In the genomic region with DNA sequence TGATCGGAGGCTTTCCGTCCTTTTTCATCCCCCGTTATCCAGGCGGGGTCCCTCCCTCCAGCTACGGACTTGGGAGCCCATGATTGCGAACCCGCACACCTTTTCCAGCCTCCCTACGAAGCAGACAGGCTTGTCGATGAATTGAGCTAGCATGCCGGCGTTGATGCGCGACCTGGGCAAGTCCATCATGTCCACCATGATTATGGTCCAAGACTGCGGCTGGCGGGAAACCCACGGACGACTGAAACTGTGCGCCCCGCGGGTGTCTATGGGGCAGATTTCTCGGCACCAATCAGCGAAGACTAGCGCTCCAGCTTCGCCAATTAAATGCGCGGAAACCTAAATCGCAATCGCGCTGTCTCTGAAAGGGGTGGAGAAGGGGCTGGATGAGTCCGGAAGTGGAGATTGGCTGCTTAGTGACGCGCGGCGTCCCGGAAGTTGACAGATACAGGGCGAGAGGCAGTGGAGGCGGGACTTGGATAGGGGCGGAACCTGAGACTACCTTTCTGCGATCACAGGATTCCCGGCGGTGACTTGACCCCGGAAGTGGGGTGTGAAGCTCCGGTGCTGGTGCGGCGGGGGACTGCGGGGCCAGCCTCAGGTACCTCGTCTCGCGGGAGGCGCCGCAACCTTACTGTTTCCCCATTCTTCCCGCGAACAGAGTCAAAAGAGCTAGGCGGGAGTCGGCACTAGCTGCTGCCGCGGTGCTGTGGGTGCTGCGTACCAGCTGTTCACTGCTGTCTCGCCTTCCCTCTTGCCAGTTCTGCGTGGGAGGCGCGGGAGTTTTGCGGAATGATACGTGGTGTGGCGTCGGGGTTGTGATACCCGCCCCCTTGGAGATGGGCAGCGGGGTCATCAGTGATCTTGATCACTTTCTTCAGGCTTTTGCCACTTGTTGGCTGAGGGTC, we compare ENCODE assay signal across 8 cellular contexts.
DNase-seq lines count a peak whose midpoint lies in the region; ATAC-seq and TF ChIP-seq lines count a peak whose summit lies in the region.

A gene (plus strand): TSS at position 532 of the 908 bp plus-strand sequence. CDS start 32,620 bp downstream, outside the sequence.

- H3K4me3 Mint-ChIP-seq in nephron progenitor cell: peak within 1 kb of the TSS; percentile 96
- peak within 1 kb of the TSS; percentile 93 to 97 for H3K4me3 Mint-ChIP-seq in stimulated activated naive CD8-positive, alpha-beta T cell treated with anti-CD3 and anti-CD28 coated beads, Interleukin-15, amount 100 ng/mL, for 72 hours

- H3K4me1 ChIP-seq in ES-I3 (ENCODE audit: insufficient read depth, low read length) (peaks cover 10% of the 10 kb centered on the region; the same call in 1 of the 2 replicates), HAP-1 (peaks cover 16% of the 10 kb centered on the region), MM.1S (ENCODE audit: low read length) (peaks cover 10% of the 10 kb centered on the region; the same call in 1 of the 2 replicates)

- in situ Hi-C loops in HAP-1 (cut with MboI; ENCODE audit: low sequenced_read_pairs): no loop called here

- H3K4me2 ChIP-seq in MM.1S (ENCODE audit: low read depth, low read length): peak within 1 kb of the TSS; percentile 76

- no peaks in the 10 kb centered on the region for H3K27me3 Mint-ChIP-seq in nephron progenitor cell (ENCODE audit: low read depth, poor library complexity)
- H3K27me3 Mint-ChIP-seq in stimulated activated naive CD8-positive, alpha-beta T cell treated with anti-CD3 and anti-CD28 coated beads, Interleukin-15, amount 100 ng/mL, for 72 hours: no peaks in the 10 kb centered on the region

- no peaks in the 10 kb centered on the region for H3F3A ChIP-seq in MM.1S (ENCODE audit: insufficient read depth, low read length)

- TF ChIP-seq CTCF in MM.1S (IDR thresholded peaks at IDR 0.05; ENCODE audit: low read length): no peak
- TF ChIP-seq CTCF in nephron progenitor cell (IDR thresholded peaks at IDR 0.05): no peak

- H3K9me3 Mint-ChIP-seq in nephron progenitor cell: peaks cover under 1% of the 10 kb centered on the region
- peaks cover 0 to 1% of the 10 kb centered on the region in 2 donors for H3K9me3 Mint-ChIP-seq in stimulated activated naive CD8-positive, alpha-beta T cell treated with anti-CD3 and anti-CD28 coated beads, Interleukin-15, amount 100 ng/mL, for 72 hours

- ATAC-seq in stimulated activated naive CD8-positive, alpha-beta T cell treated with anti-CD3 and anti-CD28 coated beads, Interleukin-15, amount 100 ng/mL, for 72 hours: peak; percentile 97

- H3K36me3 ChIP-seq in ES-I3 (ENCODE audit: insufficient read depth, low read length) (0 out of 2 replicates have a peak, but pooled peaks cover 3% of the 10 kb centered on the region), HAP-1 (replicated peaks) (peaks cover 19% of the 10 kb centered on the region), MM.1S (replicated peaks; ENCODE audit: insufficient read depth, low read length) (no peaks in the 10 kb centered on the region; the same call in 1 of the 2 replicates)

- H3K9ac ChIP-seq in ES-I3 (ENCODE audit: low read depth, low read length) (peak within 1 kb of the TSS; percentile 81), MM.1S (ENCODE audit: low read length) (peak within 1 kb of the TSS; percentile 91)

- peaks cover 38% of the 10 kb centered on the region for H3K36me3 Mint-ChIP-seq in nephron progenitor cell (ENCODE audit: low read depth)

- H3K9me2 ChIP-seq in MM.1S (replicated peaks; ENCODE audit: insufficient read depth, low read length): no peaks in the 10 kb centered on the region

- H2AFZ ChIP-seq in MM.1S (ENCODE audit: low read length): peak within 1 kb of the TSS; percentile 88

- H3K27ac ChIP-seq in MM.1S (ENCODE audit: low read length): peak within 1 kb of the TSS; percentile 80

- H3K27me3 ChIP-seq in HAP-1 (ENCODE audit: low read depth): no peaks in the 10 kb centered on the region
- H3K27me3 ChIP-seq in MM.1S (replicated peaks; ENCODE audit: insufficient read depth, low read length): no peaks in the 10 kb centered on the region

- no peaks in the 10 kb centered on the region for H3K9me3 ChIP-seq in ES-I3 (ENCODE audit: control insufficient read depth, insufficient read depth, low read length)
- H3K9me3 ChIP-seq in HAP-1: no peaks in the 10 kb centered on the region
- H3K9me3 ChIP-seq in MM.1S (replicated peaks; ENCODE audit: insufficient read depth, low read length): no peaks in the 10 kb centered on the region

- H4K20me1 ChIP-seq in MM.1S (ENCODE audit: insufficient read depth, low read length): no peaks in the 10 kb centered on the region

- H3K27ac Mint-ChIP-seq in nephron progenitor cell: peak within 1 kb of the TSS; percentile 97
- H3K27ac Mint-ChIP-seq in stimulated activated naive CD8-positive, alpha-beta T cell treated with anti-CD3 and anti-CD28 coated beads, Interleukin-15, amount 100 ng/mL, for 72 hours: peak within 1 kb of the TSS; percentile 96 to 100

- DNase-seq in HAP-1 (ENCODE audit: low spot score in 2 of 2) (peak; percentile 99), MM.1S (peak; percentile 99), SIG-M5 (lab: John Stamatoyannopoulos, UW) (peak; percentile 96), activated gamma-delta T cell (lab: John Stamatoyannopoulos, UW) (peak; percentile 85), fibroblast of the conjunctiva (ENCODE audit: low read depth) (peak; percentile 96), nephron progenitor cell (peak; percentile 94)
- peak; percentile 95 to 99 for DNase-seq in stimulated activated naive CD8-positive, alpha-beta T cell treated with anti-CD3 and anti-CD28 coated beads, Interleukin-15, amount 100 ng/mL, for 72 hours

- H3K4me1 Mint-ChIP-seq in nephron progenitor cell: peaks cover 41% of the 10 kb centered on the region
- H3K4me1 Mint-ChIP-seq in stimulated activated naive CD8-positive, alpha-beta T cell treated with anti-CD3 and anti-CD28 coated beads, Interleukin-15, amount 100 ng/mL, for 72 hours: peaks cover 50% of the 10 kb centered on the region

- peak within 1 kb of the TSS; percentile 74 for H3K4me3 ChIP-seq in HAP-1
- peak within 1 kb of the TSS; percentile 88 for H3K4me3 ChIP-seq in MM.1S (ENCODE audit: low read length)

- H3K79me2 ChIP-seq in MM.1S (ENCODE audit: low read length): peaks cover 38% of the 10 kb centered on the region

Comparison
In these comparisons a context has a peak if more than half of its experiments do, and no peak if none do; other contexts are left out.
1. Peak in every context shown above with its lines: DNase-seq, ATAC-seq, H3K4me3 ChIP-seq and H3K27ac ChIP-seq.